Comparison of ENCODE assay signal across 8 cellular contexts in the genomic region with DNA sequence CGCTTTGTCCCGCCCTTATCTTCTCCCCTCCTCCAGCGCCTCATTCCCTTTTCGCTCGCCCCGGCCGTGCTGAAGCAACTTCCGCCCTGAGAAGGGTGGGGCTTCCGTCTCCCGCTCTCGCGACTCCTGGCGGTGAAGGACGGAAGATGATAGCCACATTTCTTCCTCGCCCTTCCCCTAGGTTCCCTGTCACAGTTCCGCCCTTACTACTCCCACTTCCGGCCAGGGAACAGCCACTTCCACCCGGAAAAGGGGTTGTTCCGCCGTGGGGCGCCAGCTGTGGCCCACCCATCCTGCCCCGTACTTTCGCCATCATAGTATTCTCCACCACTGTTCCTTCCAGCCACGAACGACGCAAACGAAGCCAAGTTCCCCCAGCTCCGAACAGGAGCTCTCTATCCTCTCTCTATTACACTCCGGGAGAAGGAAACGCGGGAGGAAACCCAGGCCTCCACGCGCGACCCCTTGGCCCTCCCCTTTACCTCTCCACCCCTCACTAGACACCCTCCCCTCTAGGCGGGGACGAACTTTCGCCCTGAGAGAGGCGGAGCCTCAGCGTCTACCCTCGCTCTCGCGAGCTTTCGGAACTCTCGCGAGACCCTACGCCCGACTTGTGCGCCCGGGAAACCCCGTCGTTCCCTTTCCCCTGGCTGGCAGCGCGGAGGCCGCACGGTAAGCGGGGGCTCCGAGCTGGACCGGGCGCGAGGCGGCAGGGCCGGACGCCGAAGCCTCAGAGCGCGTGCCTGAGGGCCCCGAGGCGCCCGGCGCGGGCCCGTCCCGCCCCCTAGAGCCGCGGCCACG. TPM values are rescaled to one million over a fixed set of nuclear protein-coding genes. Genes with fewer than 3 reads are reported as not detected.
DNase-seq lines count a peak whose midpoint lies in the region; ATAC-seq, FAIRE-seq and TF ChIP-seq lines count a peak whose summit lies in the region.

A gene (plus strand): TSS at position 638 of the 801 bp plus-strand sequence. CDS start 520 bp downstream, outside the sequence.

- no peak within 1 kb of the TSS for H3K23ac ChIP-seq in H9 (ENCODE audit: insufficient read length, low read depth, low read length)

- no peaks in the 10 kb centered on the region; a peak in 2 of 5 replicates for H3K9me3 Mint-ChIP-seq in H9
- no peaks in the 10 kb centered on the region for H3K9me3 Mint-ChIP-seq in natural killer cell treated with Interleukin-12 subunit alpha and Interleukin-12 subunit beta and Interleukin-15 and Interleukin-18, amount 100 ng/mL, for 72 hours

- peak; percentile 71 for TF ChIP-seq CTCF in H9 (conservative IDR thresholded peaks at IDR 0.05)

- H3K4me2 ChIP-seq in H9 (ENCODE audit: insufficient read depth, insufficient read length, low read length): peak within 1 kb of the TSS; percentile 90

- peak within 1 kb of the TSS; percentile 84 to 96 for H3K4me3 Mint-ChIP-seq in H9
- peak within 1 kb of the TSS; percentile 94 for H3K4me3 Mint-ChIP-seq in natural killer cell treated with Interleukin-12 subunit alpha and Interleukin-12 subunit beta and Interleukin-15 and Interleukin-18, amount 100 ng/mL, for 72 hours

- H3K4me1 Mint-ChIP-seq in H9: peaks cover 34 to 39% of the 10 kb centered on the region in 2 experiments
- H3K4me1 Mint-ChIP-seq in natural killer cell treated with Interleukin-12 subunit alpha and Interleukin-12 subunit beta and Interleukin-15 and Interleukin-18, amount 100 ng/mL, for 72 hours (ENCODE audit: low read depth in 2 of 2): peaks cover 35 to 49% of the 10 kb centered on the region in 2 donors

- no peak within 1 kb of the TSS for H2BK15ac ChIP-seq in H9 (ENCODE audit: low read depth, low read length)

- peak within 1 kb of the TSS; percentile 82 for H3K4ac ChIP-seq in H9 (ENCODE audit: low read depth, low read length)

- no peak within 1 kb of the TSS for H2BK20ac ChIP-seq in H9 (ENCODE audit: low read depth, low read length, poor library complexity, severe bottlenecking)

- no CpG with 5 or more reads among the region's 76 CpGs for WGBS in H9 (ENCODE audit: extremely low coverage, insufficient read length, low lambda C conversion rate)

- no peaks in the 10 kb centered on the region for H3K9me3 ChIP-seq in H9 (ENCODE audit: control insufficient read depth, low read depth, low read length)

- no peaks in the 10 kb centered on the region; the same call in 1 of the 2 replicates for H3K4me1 ChIP-seq in H9 (ENCODE audit: insufficient read depth, low read length)

- peak; percentile 99 for DNase-seq in H9
- DNase-seq in M059J (ENCODE audit: low read depth): peak; percentile 98
- peak; percentile 93 to 96 for DNase-seq in SHP77 (lab: John Stamatoyannopoulos, UW)
- DNase-seq in activated effector memory CD4-positive, alpha-beta T cell treated with Interleukin-2 at 50 U/mL for 16 hours: peak; percentile 98
- DNase-seq in fibroblast of peridontal ligament (ENCODE audit: extremely low read depth): peak; percentile 98
- DNase-seq in natural killer cell treated with Interleukin-12 subunit alpha and Interleukin-12 subunit beta and Interleukin-15 and Interleukin-18, amount 100 ng/mL, for 72 hours (ENCODE audit: low spot score): peak; percentile 98
- peak; percentile 99 for DNase-seq in stimulated activated naive CD8-positive, alpha-beta T cell treated with anti-CD3 and anti-CD28 coated beads, Interleukin-15, Interleukin-2, amounts not matched to agents 100 U/mL and 50 U/mL, for 24 hours

- peak within 1 kb of the TSS; percentile 90 for H3K18ac ChIP-seq in H9 (ENCODE audit: insufficient read length, low read depth, low read length)

- no peak within 1 kb of the TSS for H4K8ac ChIP-seq in H9 (replicated peaks; ENCODE audit: insufficient read length, low read depth, low read length)

- H3K27ac Mint-ChIP-seq in H9: peak within 1 kb of the TSS; percentile 99 to 100 (median 99)
- peak within 1 kb of the TSS; percentile 93 to 98 for H3K27ac Mint-ChIP-seq in natural killer cell treated with Interleukin-12 subunit alpha and Interleukin-12 subunit beta and Interleukin-15 and Interleukin-18, amount 100 ng/mL, for 72 hours

- ATAC-seq in natural killer cell treated with Interleukin-12 subunit alpha and Interleukin-12 subunit beta and Interleukin-15 and Interleukin-18, amount 100 ng/mL, for 72 hours: peak; percentile 94 to 95
- peak; percentile 85 for ATAC-seq in stimulated activated naive CD8-positive, alpha-beta T cell treated with anti-CD3 and anti-CD28 coated beads, Interleukin-15, Interleukin-2, amounts not matched to agents 100 U/mL and 50 U/mL, for 24 hours

- H2AK5ac ChIP-seq in H9 (ENCODE audit: insufficient read length, low read length): no peak within 1 kb of the TSS

- H3K23me2 ChIP-seq in H9 (ENCODE audit: insufficient read length, low read depth, low read length, poor library complexity, severe bottlenecking): peaks cover 9% of the 10 kb centered on the region

- H3K14ac ChIP-seq in H9 (ENCODE audit: insufficient read depth, low read length): peak within 1 kb of the TSS; percentile 98

- no peak within 1 kb of the TSS for H4K91ac ChIP-seq in H9 (ENCODE audit: insufficient read length, low read depth, low read length)

- no peak within 1 kb of the TSS for H3K27ac ChIP-seq in H9 (ENCODE audit: insufficient read length, low read depth, low read length)

- H2BK120ac ChIP-seq in H9 (ENCODE audit: low read depth, low read length, poor library complexity, severe bottlenecking): no peak within 1 kb of the TSS

- H4K20me1 ChIP-seq in H9 (ENCODE audit: control insufficient read depth, insufficient read depth, insufficient read length): no peaks in the 10 kb centered on the region

- H2BK12ac ChIP-seq in H9 (ENCODE audit: insufficient read length, low read depth, low read length): no peak within 1 kb of the TSS

- H3T11ph ChIP-seq in H9 (ENCODE audit: low read length): no peak within 1 kb of the TSS

- peaks cover 41 to 44% (median 44%) of the 10 kb centered on the region in 3 experiments for H3K36me3 Mint-ChIP-seq in H9 (ENCODE audit: insufficient read depth in 1 of 3, low read depth in 3 of 3)
- peaks cover 22% of the 10 kb centered on the region for H3K36me3 Mint-ChIP-seq in natural killer cell treated with Interleukin-12 subunit alpha and Interleukin-12 subunit beta and Interleukin-15 and Interleukin-18, amount 100 ng/mL, for 72 hours

- peaks cover 29% of the 10 kb centered on the region for H3K79me2 ChIP-seq in H9 (ENCODE audit: insufficient read depth, low read length)

- H3K27me3 ChIP-seq in H9 (ENCODE audit: insufficient read depth, low read length): no peaks in the 10 kb centered on the region

- peak within 1 kb of the TSS; percentile 27 for H2BK5ac ChIP-seq in H9 (ENCODE audit: insufficient read length, low read length)

- H3K27me3 Mint-ChIP-seq in H9 (ENCODE audit: low read depth): peaks cover 18% of the 10 kb centered on the region
- no peaks in the 10 kb centered on the region for H3K27me3 Mint-ChIP-seq in natural killer cell treated with Interleukin-12 subunit alpha and Interleukin-12 subunit beta and Interleukin-15 and Interleukin-18, amount 100 ng/mL, for 72 hours

- no peak within 1 kb of the TSS for H2AFZ ChIP-seq in H9 (ENCODE audit: low read length)

- peak within 1 kb of the TSS; percentile 34 for H4K5ac ChIP-seq in H9 (ENCODE audit: insufficient read length, low read depth, low read length)

- peak within 1 kb of the TSS; percentile 99 for H3K9ac ChIP-seq in H9 (ENCODE audit: extremely low read depth, insufficient read length, low read length)

- no peak within 1 kb of the TSS for H3K56ac ChIP-seq in H9 (ENCODE audit: insufficient read length, low read depth, low read length)

- FAIRE-seq in G401.6 (lab: Jason Lieb, UNC): peak; percentile 99

- peaks cover 17% of the 10 kb centered on the region for H3K79me1 ChIP-seq in H9 (ENCODE audit: insufficient read depth, low read depth, low read length, poor library complexity, severe bottlenecking)

RNA-seq across cellular contexts. Expression of the gene that starts here (rescaled TPM):
- total RNA-seq in H9 (2021): 3,024 and 3,117 TPM in 2 replicates
- total RNA-seq in M059J (2014; rRNA removed; shearing (Covaris generic)): 919 and 1,304 TPM in 2 replicates
- total RNA-seq in natural killer cell treated with Interleukin-12 subunit alpha and Interleukin-12 subunit beta and Interleukin-15 and Interleukin-18, amount 100 ng/mL, for 72 hours: 1,000 to 10,000 TPM; 1,532 to 1,595 TPM
